Comparison of ENCODE assay signal across 9 cellular contexts in the genomic region with DNA sequence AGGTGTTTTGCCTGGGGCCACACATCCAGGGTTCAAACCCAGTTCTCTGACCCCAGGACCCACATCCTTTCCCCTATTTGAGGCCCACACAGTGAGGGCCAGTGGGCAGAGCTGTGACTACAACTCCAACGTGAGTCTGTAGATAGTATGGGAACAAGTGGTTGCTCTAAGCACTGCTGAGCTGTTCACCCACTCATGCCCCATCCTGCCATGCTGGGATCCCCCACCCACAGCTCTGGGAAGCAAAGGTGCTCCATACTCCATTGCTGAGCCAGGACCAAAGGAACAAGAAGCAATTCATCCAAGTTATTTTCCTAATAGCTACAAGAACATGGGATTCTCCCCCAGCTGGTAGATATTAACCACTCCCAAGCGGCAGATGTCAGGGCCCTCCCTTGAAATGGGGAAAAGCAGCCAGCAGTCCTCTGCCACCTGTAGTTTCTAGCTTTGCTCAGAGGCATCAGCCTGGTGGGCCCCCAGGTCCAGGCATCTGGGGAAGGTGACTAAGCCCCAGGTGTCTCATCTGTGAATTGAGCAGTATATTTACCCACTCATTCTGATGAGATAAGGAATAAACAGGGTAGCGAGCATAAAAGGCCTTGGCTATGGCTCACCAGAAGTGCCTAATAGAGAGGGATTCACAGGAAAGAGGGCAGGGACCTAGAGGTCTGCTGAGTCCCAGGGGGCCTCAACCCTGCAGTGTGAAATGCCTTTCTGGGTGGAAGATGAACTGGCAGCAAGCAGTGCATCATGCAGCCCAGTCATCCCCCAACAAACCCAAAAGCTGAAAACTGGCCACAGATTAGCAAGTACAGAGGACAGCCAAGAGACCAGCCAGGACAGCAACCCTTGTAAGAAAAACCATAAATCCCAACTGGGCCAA. TPM values are rescaled to one million over a fixed set of nuclear protein-coding genes. Genes with fewer than 3 reads are reported as not detected.
A peak's percentile ranks its signal among the peaks of the same experiment; 100 is the strongest.
DNase-seq lines count a peak whose midpoint lies in the region; ATAC-seq and TF ChIP-seq lines count a peak whose summit lies in the region.
"Had no signal": no experiment of that assay in that cellular context is flagged by ENCODE, and none has a peak within 500 bp of the region (broad histone marks: within the 10 kb centered on the region; RNA-seq: fewer than 3 reads in every experiment).

No MANE protein-coding gene starts in this region.

- no peak for DNase-seq in CD14-positive monocyte (ENCODE audit: low spot score)
- DNase-seq in mesenchymal stem cell: no peak
- DNase-seq in SKM-1 (lab: John Stamatoyannopoulos, UW; ENCODE audit: unreplicated experiment): no peak
- DNase-seq in GM03348 (ENCODE audit: low spot score): no peak
- no peak for DNase-seq in activated T-cell treated with anti-CD3 and anti-CD28 coated beads, Interleukin-2, amount 50 U/mL, for 4 hours
- DNase-seq: T-helper 9 cell had no signal

- H3K18ac ChIP-seq in mesenchymal stem cell (ENCODE audit: low read depth in 1 of 2, low read length in 2 of 2): no peak overlapping the region

- H3K27ac Mint-ChIP-seq in CD14-positive monocyte: peak overlapping the region; percentile 84 to 94 (median 92)

- no peak overlapping the region for H2BK120ac ChIP-seq in mesenchymal stem cell (ENCODE audit: low read depth, low read length)

- H3K27me3 Mint-ChIP-seq in CD14-positive monocyte (ENCODE audit: low read depth in 3 of 3): no peaks in the 10 kb centered on the region
- H3K27me3 Mint-ChIP-seq in activated T-cell treated with anti-CD3 and anti-CD28 coated beads, Interleukin-2, amount 50 U/mL, for 4 hours (ENCODE audit: low read depth): no peaks in the 10 kb centered on the region

- no peak overlapping the region for H3K14ac ChIP-seq in mesenchymal stem cell (ENCODE audit: low read length in 2 of 2)

- peak overlapping the region; percentile 63 for H3K9ac ChIP-seq in mesenchymal stem cell (ENCODE audit: low read length)

- H2BK12ac ChIP-seq in mesenchymal stem cell (ENCODE audit: low read length in 2 of 2): no peak overlapping the region

- ATAC-seq in GM21529 (IDR thresholded peaks at IDR 0.05; ENCODE audit: unreplicated experiment) (peak; percentile 28), GM19397 (IDR thresholded peaks at IDR 0.05; ENCODE audit: unreplicated experiment) (no peak)
- no peak for ATAC-seq in activated T-cell treated with anti-CD3 and anti-CD28 coated beads, Interleukin-2, amount 50 U/mL, for 4 hours

- H3K4me2 ChIP-seq in mesenchymal stem cell (ENCODE audit: low read length, poor library complexity, severe bottlenecking): no peak overlapping the region

- H3K4me3 Mint-ChIP-seq in CD14-positive monocyte: peak overlapping the region; percentile 47 to 82
- no peak overlapping the region for H3K4me3 Mint-ChIP-seq in activated T-cell treated with anti-CD3 and anti-CD28 coated beads, Interleukin-2, amount 50 U/mL, for 4 hours

- H3K9me3 Mint-ChIP-seq in CD14-positive monocyte: no peaks in the 10 kb centered on the region
- H3K9me3 Mint-ChIP-seq in activated T-cell treated with anti-CD3 and anti-CD28 coated beads, Interleukin-2, amount 50 U/mL, for 4 hours: no peaks in the 10 kb centered on the region

- peaks cover 0 to 11% of the 10 kb centered on the region in 2 experiments for H3K36me3 ChIP-seq in mesenchymal stem cell (ENCODE audit: control insufficient read depth in 1 of 2, insufficient read depth in 2 of 2, low read depth in 1 of 2, low read length in 2 of 2)

- peaks cover 16 to 36% of the 10 kb centered on the region in 2 donors for H3K36me3 Mint-ChIP-seq in CD14-positive monocyte
- no peaks in the 10 kb centered on the region for H3K36me3 Mint-ChIP-seq in activated T-cell treated with anti-CD3 and anti-CD28 coated beads, Interleukin-2, amount 50 U/mL, for 4 hours (ENCODE audit: insufficient read depth)

- no peak overlapping the region for H2AK5ac ChIP-seq in mesenchymal stem cell (ENCODE audit: low read length, severe bottlenecking)

- 87% methylated on average over 3 of the region's 3 CpGs for WGBS in mesenchymal stem cell

- no peak overlapping the region for H3K4ac ChIP-seq in mesenchymal stem cell (ENCODE audit: low read depth in 1 of 2, low read length in 2 of 2)

- H3K27me3 ChIP-seq in mesenchymal stem cell (ENCODE audit: control insufficient read depth in 1 of 2, insufficient read depth in 1 of 2, low read length in 2 of 2): no peaks in the 10 kb centered on the region

- TF ChIP-seq CTCF in CD14-positive monocyte (IDR thresholded peaks at IDR 0.05): no peak

- no peak overlapping the region for H3K4me3 ChIP-seq in mesenchymal stem cell (ENCODE audit: insufficient read depth in 1 of 2, low read depth in 1 of 2, low read length in 2 of 2)

- peaks cover 15% of the 10 kb centered on the region for H3K4me1 ChIP-seq in mesenchymal stem cell (ENCODE audit: control insufficient read depth, insufficient read depth, low read depth, low read length)

- peaks cover 62% of the 10 kb centered on the region for H3K4me1 Mint-ChIP-seq in CD14-positive monocyte
- H3K4me1 Mint-ChIP-seq in activated T-cell treated with anti-CD3 and anti-CD28 coated beads, Interleukin-2, amount 50 U/mL, for 4 hours (ENCODE audit: low read depth): peaks cover 2% of the 10 kb centered on the region

- no peaks in the 10 kb centered on the region for H3K9me3 ChIP-seq in mesenchymal stem cell (ENCODE audit: control insufficient read depth, low read length)

- no peak overlapping the region for H2AFZ ChIP-seq in mesenchymal stem cell (ENCODE audit: low read depth, low read length)

- no peak overlapping the region for H4K91ac ChIP-seq in mesenchymal stem cell (ENCODE audit: low read length)

- H2BK15ac ChIP-seq in mesenchymal stem cell (ENCODE audit: low read depth, poor library complexity, severe bottlenecking): no peak overlapping the region

- H3K23ac ChIP-seq in mesenchymal stem cell (ENCODE audit: low read length in 2 of 2): no peak overlapping the region

- H2BK5ac ChIP-seq in mesenchymal stem cell (ENCODE audit: low read depth, low read length, poor library complexity, severe bottlenecking): no peak overlapping the region

- H3K79me1 ChIP-seq in mesenchymal stem cell (replicated peaks; ENCODE audit: low read length, poor library complexity, severe bottlenecking): peaks cover 1% of the 10 kb centered on the region

- H4K8ac ChIP-seq in mesenchymal stem cell (ENCODE audit: low read length): no peak overlapping the region

- H3K27ac ChIP-seq in angular gyrus (ENCODE audit: low read depth, low read length) (peak overlapping the region; percentile 24), mesenchymal stem cell (ENCODE audit: low read length, poor library complexity, severe bottlenecking) (no peak overlapping the region)

- intact Hi-C loops in CD14-positive monocyte (cut with micrococcal nuclease): loop anchor here (2.0 to 5.0 kb wide), 4 partner anchors 64 to 184 kb away; partner anchors contain the start of genes DUSP7 (in 2 of the 2), PARP3 (in 1 of the 2) and RRP9 (in 1 of the 2)

RNA-seq across cellular contexts. Expression of gene POC1A, which starts 33.4 kb away (rescaled TPM):
- 1 to 10 TPM; 1.2 to 2.0 TPM for polyA plus RNA-seq in CD14-positive monocyte
- 2.7 TPM for polyA plus RNA-seq in mesenchymal stem cell (2013, experiment 1 of 2)
- polyA plus RNA-seq in mesenchymal stem cell (2013, experiment 2 of 2): 2.4 TPM
- 10 to 100 TPM in 2 of 3 donors, 1 to 10 TPM in 1; 9.7 to 14.3 (median 11.7) TPM for total RNA-seq in activated T-cell treated with anti-CD3 and anti-CD28 coated beads, Interleukin-2, amount 50 U/mL, for 4 hours
